14 cellular contexts compared by ENCODE assay signal in the genomic region with DNA sequence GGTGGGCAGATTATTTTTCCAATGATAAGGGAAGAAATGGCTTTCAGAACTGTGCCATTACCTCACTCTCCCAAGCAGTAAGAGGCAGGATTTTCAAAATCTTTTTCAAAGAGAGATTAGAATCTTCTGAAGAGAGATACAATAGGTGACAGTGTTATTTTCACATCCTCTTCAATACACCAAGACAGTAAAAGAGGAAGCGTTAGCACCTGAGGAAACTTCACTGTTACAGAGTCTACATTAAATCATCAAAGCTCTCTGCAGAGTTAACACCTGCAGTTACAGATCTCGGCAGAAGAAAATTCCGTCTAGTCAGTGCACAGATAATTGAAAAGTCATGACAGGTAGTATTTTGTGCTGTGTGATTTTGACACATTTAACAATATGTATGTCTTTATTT.
A peak's percentile ranks its signal among the peaks of the same experiment; 100 is the strongest.
DNase-seq lines count a peak whose midpoint lies in the region; ATAC-seq and TF ChIP-seq lines count a peak whose summit lies in the region.
"Had no signal": no experiment of that assay in that cellular context is flagged by ENCODE, and none has a peak within 500 bp of the region (broad histone marks: within the 10 kb centered on the region; RNA-seq: fewer than 3 reads in every experiment).

No MANE protein-coding gene starts in this region.

- H3K4me3 ChIP-seq in MM.1S (ENCODE audit: low read length), result no peak overlapping the region
- no peak overlapping the region for H3K4me3 ChIP-seq in CD4-positive, alpha-beta memory T cell (ENCODE audit: low read length in 2 of 2)
- H3K4me3 ChIP-seq in dorsolateral prefrontal cortex, result no peak overlapping the region
- H3K4me3 ChIP-seq: lower lobe of right lung, neural progenitor cell had no signal

- no peaks in the 10 kb centered on the region for H4K20me1 ChIP-seq in MM.1S (ENCODE audit: insufficient read depth, low read length)

- no peak overlapping the region for H3K27ac Mint-ChIP-seq in CD4-positive, alpha-beta memory T cell
- H3K27ac Mint-ChIP-seq: brain; neural progenitor cell; stimulated activated naive CD8-positive, alpha-beta T cell treated with anti-CD3 and anti-CD28 coated beads, Interleukin-15, Interleukin-2, amounts not matched to agents 100 ng/mL and 50 ng/mL, for 24 hours had no signal

- no peak overlapping the region for H3K4me3 Mint-ChIP-seq in CD4-positive, alpha-beta memory T cell
- H3K4me3 Mint-ChIP-seq: brain; neural progenitor cell; stimulated activated naive CD8-positive, alpha-beta T cell treated with anti-CD3 and anti-CD28 coated beads, Interleukin-15, Interleukin-2, amounts not matched to agents 100 ng/mL and 50 ng/mL, for 24 hours had no signal

- H3K4me1 Mint-ChIP-seq in CD4-positive, alpha-beta memory T cell, result no peaks in the 10 kb centered on the region
- H3K4me1 Mint-ChIP-seq: brain, neural progenitor cell had no signal

- H3F3A ChIP-seq in MM.1S (ENCODE audit: insufficient read depth, low read length), result no peaks in the 10 kb centered on the region

- no peaks in the 10 kb centered on the region for H3K36me3 ChIP-seq in MM.1S (replicated peaks; ENCODE audit: insufficient read depth, low read length)
- H3K36me3 ChIP-seq in CD4-positive, alpha-beta memory T cell (ENCODE audit: insufficient read depth, low read length), result no peaks in the 10 kb centered on the region
- H3K36me3 ChIP-seq: lower lobe of right lung, neural progenitor cell had no signal

- peak overlapping the region; percentile 5; the same call in 1 of the 2 replicates for H3K27ac ChIP-seq in MM.1S (ENCODE audit: low read length)
- no peak overlapping the region for H3K27ac ChIP-seq in foreskin keratinocyte
- H3K27ac ChIP-seq in CD4-positive, alpha-beta memory T cell (ENCODE audit: low read depth, low read length), result no peak overlapping the region
- H3K27ac ChIP-seq in dorsolateral prefrontal cortex, result no peak overlapping the region
- H3K27ac ChIP-seq: lower lobe of right lung, neural progenitor cell had no signal

- H3K4me2 ChIP-seq in MM.1S (ENCODE audit: low read depth, low read length), result no peak overlapping the region
- H3K4me2 ChIP-seq: neural progenitor cell had no signal

- H3K27me3 ChIP-seq in MM.1S (replicated peaks; ENCODE audit: insufficient read depth, low read length), result no peaks in the 10 kb centered on the region
- H3K27me3 ChIP-seq in foreskin keratinocyte, result no peaks in the 10 kb centered on the region
- no peaks in the 10 kb centered on the region for H3K27me3 ChIP-seq in CD4-positive, alpha-beta memory T cell (ENCODE audit: insufficient read depth, low read length)
- peaks cover 0 to 9% (median 0%) of the 10 kb centered on the region in 45 donors for H3K27me3 ChIP-seq in dorsolateral prefrontal cortex
- H3K27me3 ChIP-seq: neural progenitor cell had no signal

- H3K9ac ChIP-seq in MM.1S (ENCODE audit: low read length), result no peak overlapping the region
- H3K9ac ChIP-seq: neural progenitor cell had no signal

- intact Hi-C loops in CD4-positive, alpha-beta memory T cell (cut with micrococcal nuclease), result no loop called here
- intact Hi-C loops in dorsolateral prefrontal cortex (cut with DNase I), result no loop called here

- H3K4me1 ChIP-seq in MM.1S (ENCODE audit: low read length) (no peaks in the 10 kb centered on the region), foreskin keratinocyte (no peaks in the 10 kb centered on the region)
- no peaks in the 10 kb centered on the region for H3K4me1 ChIP-seq in CD4-positive, alpha-beta memory T cell (ENCODE audit: insufficient read depth, low read length)
- H3K4me1 ChIP-seq: lower lobe of right lung, neural progenitor cell had no signal

- CTCF ChIA-PET in CD4-positive, alpha-beta memory T cell (lab: Charles Lee; ENCODE audit: partially characterized antibody), result no interaction called here

- no peak for TF ChIP-seq CTCF in GM20000 (IDR thresholded peaks at IDR 0.05; ENCODE audit: extremely low read depth, missing control alignments)
- TF ChIP-seq CTCF in MM.1S (IDR thresholded peaks at IDR 0.05; ENCODE audit: low read length), result no peak
- no peak for TF ChIP-seq CTCF in foreskin keratinocyte (conservative IDR thresholded peaks at IDR 0.05)
- no peak for TF ChIP-seq CTCF in dorsolateral prefrontal cortex (IDR thresholded peaks at IDR 0.05 in 54 of 56, conservative IDR thresholded peaks at IDR 0.05 in 2 of 56; ENCODE audit: low read depth in 1 of 56, partially characterized antibody in 56 of 56)

- no peaks in the 10 kb centered on the region for H3K9me2 ChIP-seq in MM.1S (replicated peaks; ENCODE audit: insufficient read depth, low read length)

- H2AFZ ChIP-seq in MM.1S (ENCODE audit: low read length), result no peak overlapping the region
- H2AFZ ChIP-seq: neural progenitor cell had no signal

- H3K79me2 ChIP-seq in MM.1S (ENCODE audit: low read length), result no peaks in the 10 kb centered on the region

- POLR2A ChIA-PET in CD4-positive, alpha-beta memory T cell (lab: Charles Lee; ENCODE audit: partially characterized antibody), result no interaction called here

- no peaks in the 10 kb centered on the region for H3K27me3 Mint-ChIP-seq in CD4-positive, alpha-beta memory T cell
- H3K27me3 Mint-ChIP-seq: brain; stimulated activated naive CD8-positive, alpha-beta T cell treated with anti-CD3 and anti-CD28 coated beads, Interleukin-15, Interleukin-2, amounts not matched to agents 100 ng/mL and 50 ng/mL, for 24 hours had no signal

- no peaks in the 10 kb centered on the region for H3K9me3 ChIP-seq in MM.1S (replicated peaks; ENCODE audit: insufficient read depth, low read length)
- H3K9me3 ChIP-seq in CD4-positive, alpha-beta memory T cell (ENCODE audit: control insufficient read depth in 1 of 2, low read length in 2 of 2), result no peaks in the 10 kb centered on the region
- H3K9me3 ChIP-seq: lower lobe of right lung had no signal

- peak; percentile 8 for DNase-seq in GM20000 (ENCODE audit: low spot score)
- DNase-seq in MM.1S, result peak; percentile 44
- DNase-seq in foreskin keratinocyte, result no peak
- no peak for DNase-seq in CD4-positive, alpha-beta memory T cell
- no peak for DNase-seq in dorsolateral prefrontal cortex
- no peak for DNase-seq in DMS 273 treated with DMSO at 0.1 percent for 48 hours (lab: John Stamatoyannopoulos, UW)
- DNase-seq: KG1, lower lobe of right lung, NCI-H1930 had no signal

- H3K36me3 Mint-ChIP-seq in CD4-positive, alpha-beta memory T cell, result no peaks in the 10 kb centered on the region
- H3K36me3 Mint-ChIP-seq: brain, neural progenitor cell had no signal

- ATAC-seq in GM18508 (IDR thresholded peaks at IDR 0.05; ENCODE audit: insufficient read depth, unreplicated experiment), result peak; percentile 83
- ATAC-seq in HG02938 (IDR thresholded peaks at IDR 0.05; ENCODE audit: unreplicated experiment), result peak; percentile 79
- ATAC-seq in foreskin keratinocyte, result no peak
- ATAC-seq: lower lobe of right lung had no signal

- peaks cover 0 to 11% (median 3%) of the 10 kb centered on the region in 8 donors for H3K9me3 Mint-ChIP-seq in CD4-positive, alpha-beta memory T cell
- H3K9me3 Mint-ChIP-seq: brain; neural progenitor cell; stimulated activated naive CD8-positive, alpha-beta T cell treated with anti-CD3 and anti-CD28 coated beads, Interleukin-15, Interleukin-2, amounts not matched to agents 100 ng/mL and 50 ng/mL, for 24 hours had no signal

Comparison
In these comparisons a context has a peak if more than half of its experiments do, and no peak if none do; other contexts are left out.
1. DNase-seq: peak in GM20000 (single experiment) and MM.1S (single experiment); none in foreskin keratinocyte (0 of 2), CD4-positive, alpha-beta memory T cell (0 of 5), dorsolateral prefrontal cortex (0 of 10) and DMS 273 treated with DMSO at 0.1 percent for 48 hours (single experiment).